ENCODE assay signal across 1 cellular context in genomic region chr19:1254530-1255185, GRCh38.
TF ChIP-seq lines count a peak whose summit lies in the region.

No MANE protein-coding gene starts in this region.

TF ChIP-seq in GM12878, 131 proteins besides CTCF, POLR2A, EP300 and RAD21:
- TF ChIP-seq NR2F1 (conservative IDR thresholded peaks at IDR 0.05) (peak; percentile 19; the same call in 1 of the 2 replicates), STAT1 (conservative IDR thresholded peaks at IDR 0.05) (no peak), ZNF592 (IDR thresholded peaks at IDR 0.05) (no peak), CHD2 (IDR thresholded peaks at IDR 0.05; ENCODE audit: borderline replicate concordance, low read depth, low read length) (no peak), POLR2AphosphoS5 (IDR thresholded peaks at IDR 0.05; ENCODE audit: low read length) (peak; percentile 48; the same call in 1 of the 2 replicates), MTA3 (IDR thresholded peaks at IDR 0.05; ENCODE audit: borderline replicate concordance, low read length) (no peak)
